28 cellular contexts compared by ENCODE assay signal in genomic region chr7:85685901-85686300, GRCh38.
A peak's percentile ranks its signal among the peaks of the same experiment; 100 is the strongest.
DNase-seq lines count a peak whose midpoint lies in the region; ATAC-seq and TF ChIP-seq lines count a peak whose summit lies in the region.
"Had no signal": no experiment of that assay in that cellular context is flagged by ENCODE, and none has a peak within 500 bp of the region (broad histone marks: within the 10 kb centered on the region; RNA-seq: fewer than 3 reads in every experiment).

No MANE protein-coding gene starts in this region.

- no peak for TF ChIP-seq POLR2A in prostate gland (IDR thresholded peaks at IDR 0.05)

- no peaks in the 10 kb centered on the region for H3K9me3 ChIP-seq in prostate gland
- H3K9me3 ChIP-seq: colonic mucosa, heart right ventricle, psoas muscle, SJSA1, thyroid gland had no signal

- TF ChIP-seq CTCF in fibroblast of mammary gland (conservative IDR thresholded peaks at IDR 0.05; ENCODE audit: control insufficient read depth, insufficient read depth, low read depth, low read length) (no peak), prostate gland (IDR thresholded peaks at IDR 0.05) (no peak)

- no peaks in the 10 kb centered on the region for H3K36me3 ChIP-seq in prostate gland
- H3K36me3 ChIP-seq: colonic mucosa, heart right ventricle, SJSA1, thyroid gland had no signal

- intact Hi-C loops in prostate gland (cut with DNase I), result no loop called here

- peak; percentile 11 for DNase-seq in CMK (ENCODE audit: low read depth)
- DNase-seq in ELR (ENCODE audit: low read depth), result peak; percentile 6
- peak; percentile 12 for DNase-seq in RKO (ENCODE audit: low spot score)
- peak; percentile 50 for DNase-seq in fibroblast of mammary gland (ENCODE audit: low read depth)
- no peak for DNase-seq in activated CD4-positive, alpha-beta T cell treated with anti-CD3 and anti-CD28 coated beads for 1 hour
- no peak for DNase-seq in prostate gland (ENCODE audit: low spot score)
- DNase-seq: activated CD4-positive, alpha-beta T cell treated with anti-CD3 and anti-CD28 coated beads for 4 hours; activated naive CD4-positive, alpha-beta T cell treated with anti-CD3 and anti-CD28 coated beads for 36 hours; amniotic stem cell; C1 segment of cervical spinal cord; colonic mucosa; effector memory CD8-positive, alpha-beta T cell; GDM1; heart right ventricle; Karpas-422; naive B cell; NCI-H1048; NCI-H187 treated with DMSO at 0.1 percent for 48 hours; psoas muscle; stimulated activated CD4-positive, alpha-beta T cell treated with anti-CD3 and anti-CD28 coated beads, Interleukin-15, amount 100 ng/mL, for 24 hours; stimulated activated naive CD8-positive, alpha-beta T cell treated with anti-CD3 and anti-CD28 coated beads, Interleukin-15, amount 100 ng/mL, for 72 hours; T-cell; thyroid gland had no signal

- H3K27ac ChIP-seq in prostate gland, result no peak overlapping the region
- H3K27ac ChIP-seq: colonic mucosa, heart right ventricle, psoas muscle, SJSA1, thyroid gland had no signal

- H3K4me3 ChIP-seq in fibroblast of mammary gland (ENCODE audit: control insufficient read depth, low read depth, low read length) (no peak overlapping the region), prostate gland (no peak overlapping the region)
- H3K4me3 ChIP-seq: colonic mucosa, heart right ventricle, psoas muscle, SJSA1, thyroid gland had no signal

- ATAC-seq in HG02588 (IDR thresholded peaks at IDR 0.05; ENCODE audit: unreplicated experiment) (no peak), HG03469 (IDR thresholded peaks at IDR 0.05; ENCODE audit: unreplicated experiment) (no peak)
- ATAC-seq: effector memory CD8-positive, alpha-beta T cell; heart right ventricle; left lobe of liver; Panc1; psoas muscle; stimulated activated naive CD8-positive, alpha-beta T cell treated with anti-CD3 and anti-CD28 coated beads, Interleukin-15, amount 100 ng/mL, for 72 hours; T-cell had no signal

- H3K27me3 ChIP-seq in prostate gland (replicated peaks; ENCODE audit: insufficient read depth), result no peaks in the 10 kb centered on the region
- H3K27me3 ChIP-seq: colonic mucosa, heart right ventricle, SJSA1, thyroid gland had no signal

- H3K4me1 ChIP-seq in prostate gland (replicated peaks), result no peaks in the 10 kb centered on the region
- H3K4me1 ChIP-seq: colonic mucosa, heart right ventricle, psoas muscle, SJSA1, thyroid gland had no signal

Comparison
In these comparisons a context has a peak if more than half of its experiments do, and no peak if none do; other contexts are left out.
1. DNase-seq: peak in CMK (single experiment), ELR (single experiment), RKO (single experiment) and fibroblast of mammary gland (single experiment); none in activated CD4-positive, alpha-beta T cell treated with anti-CD3 and anti-CD28 coated beads for 1 hour (single experiment) and prostate gland (single experiment).